In the genomic region with DNA sequence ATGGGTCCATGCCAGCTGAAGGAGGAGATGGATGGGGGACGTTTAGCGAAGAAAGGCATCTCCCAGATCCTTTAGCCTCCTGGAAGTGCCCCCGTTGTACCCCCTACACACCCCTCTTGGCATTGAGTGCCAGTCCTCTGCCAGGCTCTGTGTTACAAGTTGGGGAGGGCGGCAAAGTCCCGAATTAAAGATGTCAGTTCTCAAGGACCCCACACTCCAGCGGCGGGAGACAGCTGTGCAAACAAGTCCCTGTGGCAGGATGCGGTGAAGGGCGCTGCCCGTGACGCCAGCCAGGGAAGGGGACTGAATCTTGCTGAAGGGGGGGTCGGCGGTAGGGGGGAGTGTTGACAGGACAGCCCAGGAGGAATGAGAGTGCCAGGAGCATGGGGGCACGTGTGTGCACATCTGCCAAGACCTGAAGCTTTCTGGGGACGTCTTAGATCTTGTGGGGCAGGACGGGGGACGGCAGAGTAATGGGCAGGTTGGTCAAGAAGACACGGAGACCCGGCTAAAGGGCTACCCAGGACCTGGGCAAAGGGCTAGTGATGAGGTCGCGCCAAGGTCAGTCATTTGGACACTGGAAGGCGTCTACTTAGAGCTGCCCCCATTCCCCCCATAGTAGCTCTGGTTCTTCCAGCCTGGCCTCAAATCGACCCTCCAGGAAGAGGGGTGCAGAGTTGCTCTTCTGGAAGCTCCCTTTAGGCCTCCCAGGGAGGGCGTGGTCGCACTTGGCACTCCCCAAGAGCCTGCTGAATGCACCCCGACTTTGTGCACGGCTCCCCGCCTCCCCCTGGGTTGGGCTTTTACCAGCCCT, we compare ENCODE assay signal across 1 cellular context.
TF ChIP-seq lines count a peak whose summit lies in the region.

No MANE protein-coding gene starts in this region.

TF ChIP-seq in HEK293, 187 proteins besides CTCF, POLR2A, EP300 and RAD21 (continued from another document and continues in another):
- TF ChIP-seq, protein P1, sequence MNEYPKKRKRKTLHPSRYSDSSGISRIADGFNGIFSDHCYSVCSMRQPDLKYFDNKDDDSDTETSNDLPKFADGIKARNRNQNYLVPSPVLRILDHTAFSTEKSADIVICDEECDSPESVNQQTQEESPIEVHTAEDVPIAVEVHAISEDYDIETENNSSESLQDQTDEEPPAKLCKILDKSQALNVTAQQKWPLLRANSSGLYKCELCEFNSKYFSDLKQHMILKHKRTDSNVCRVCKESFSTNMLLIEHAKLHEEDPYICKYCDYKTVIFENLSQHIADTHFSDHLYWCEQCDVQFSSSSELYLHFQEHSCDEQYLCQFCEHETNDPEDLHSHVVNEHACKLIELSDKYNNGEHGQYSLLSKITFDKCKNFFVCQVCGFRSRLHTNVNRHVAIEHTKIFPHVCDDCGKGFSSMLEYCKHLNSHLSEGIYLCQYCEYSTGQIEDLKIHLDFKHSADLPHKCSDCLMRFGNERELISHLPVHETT (tag by site-specific recombination; IDR thresholded peaks at IDR 0.05), result no peak
- TF ChIP-seq KLF16 (tag by site-specific recombination; IDR thresholded peaks at IDR 0.05) (0 out of 2 replicates have a peak, but pooled peaks have one; percentile 15), ZNF514 (tag by site-specific recombination; IDR thresholded peaks at IDR 0.05) (no peak), OSR2 (tag by site-specific recombination; IDR thresholded peaks at IDR 0.05) (no peak), ZNF211 (tag by site-specific recombination; IDR thresholded peaks at IDR 0.05; ENCODE audit: low read depth) (no peak), SCRT2 (tag by site-specific recombination; IDR thresholded peaks at IDR 0.05) (peak; percentile 98), ZNF391 (tag by site-specific recombination; IDR thresholded peaks at IDR 0.05; ENCODE audit: borderline replicate concordance, low read depth) (no peak), ZNF311 (tag by site-specific recombination; IDR thresholded peaks at IDR 0.05; ENCODE audit: borderline replicate concordance) (no peak), ZNF214 (tag by site-specific recombination; IDR thresholded peaks at IDR 0.05; ENCODE audit: borderline replicate concordance) (no peak), ZNF174 (tag by site-specific recombination; IDR thresholded peaks at IDR 0.05) (no peak), ZNF132 (tag by site-specific recombination; IDR thresholded peaks at IDR 0.05; ENCODE audit: borderline replicate concordance) (no peak), ZNF223 (tag by site-specific recombination; IDR thresholded peaks at IDR 0.05) (no peak), KLF7 (tag by site-specific recombination; IDR thresholded peaks at IDR 0.05; ENCODE audit: borderline replicate concordance) (peak; percentile 33; the same call in 1 of the 2 replicates), ZNF707 (tag by site-specific recombination; IDR thresholded peaks at IDR 0.05) (no peak), HOXD13 (CRISPR knock-in tag; IDR thresholded peaks at IDR 0.05; ENCODE audit: borderline replicate concordance) (no peak), ZNF140 (tag by site-specific recombination; IDR thresholded peaks at IDR 0.05) (no peak), ZNF585B (tag by site-specific recombination; IDR thresholded peaks at IDR 0.05) (no peak), ZNF335 (tag by site-specific recombination; conservative IDR thresholded peaks at IDR 0.05) (peak; percentile 68; the same call in 1 of the 2 replicates), ZNF549 (tag by site-specific recombination; IDR thresholded peaks at IDR 0.05) (no peak), ZNF521 (tag by site-specific recombination; IDR thresholded peaks at IDR 0.05) (no peak), ZBTB1 (tag by site-specific recombination; IDR thresholded peaks at IDR 0.05) (no peak), ZNF510 (tag by site-specific recombination; IDR thresholded peaks at IDR 0.05; ENCODE audit: insufficient replicate concordance) (no peak), MYNN (tag by site-specific recombination; IDR thresholded peaks at IDR 0.05; ENCODE audit: borderline replicate concordance) (no peak), REPIN1 (tag by site-specific recombination; IDR thresholded peaks at IDR 0.05; ENCODE audit: low read depth) (no peak), ZNF146 (tag by site-specific recombination; IDR thresholded peaks at IDR 0.05) (no peak), ZFP37 (tag by site-specific recombination; IDR thresholded peaks at IDR 0.05) (no peak), HOXA7 (CRISPR knock-in tag; IDR thresholded peaks at IDR 0.05; ENCODE audit: borderline replicate concordance) (no peak), ZNF600 (tag by site-specific recombination; IDR thresholded peaks at IDR 0.05) (no peak), ZBTB17 (tag by site-specific recombination; IDR thresholded peaks at IDR 0.05) (0 out of 2 replicates have a peak, but pooled peaks have one; percentile 3), YY2 (tag by site-specific recombination; IDR thresholded peaks at IDR 0.05) (no peak), OVOL3 (tag by site-specific recombination; IDR thresholded peaks at IDR 0.05) (no peak), ZNF777 (tag by site-specific recombination; IDR thresholded peaks at IDR 0.05; ENCODE audit: borderline replicate concordance) (no peak; the same call in 1 of the 2 replicates), ZNF621 (tag by site-specific recombination; IDR thresholded peaks at IDR 0.05) (no peak), ZNF37A (tag by site-specific recombination; IDR thresholded peaks at IDR 0.05) (no peak), ZNF394 (tag by site-specific recombination; IDR thresholded peaks at IDR 0.05; ENCODE audit: borderline replicate concordance) (no peak), BCL11A (tag by site-specific recombination; IDR thresholded peaks at IDR 0.05; ENCODE audit: low read depth) (peak; percentile 62), ZNF626 (tag by site-specific recombination; IDR thresholded peaks at IDR 0.05) (no peak), KLF8 (tag by site-specific recombination; IDR thresholded peaks at IDR 0.05) (no peak), ZNF341 (tag by site-specific recombination; IDR thresholded peaks at IDR 0.05; ENCODE audit: low read depth) (peak; percentile 93), SETDB1 (IDR thresholded peaks at IDR 0.05; ENCODE audit: insufficient read length, low read length) (no peak), ZNF2 (tag by site-specific recombination; IDR thresholded peaks at IDR 0.05) (no peak), FEZF1 (tag by site-specific recombination; IDR thresholded peaks at IDR 0.05) (no peak; the same call in 1 of the 2 replicates), SP3 (tag by site-specific recombination; IDR thresholded peaks at IDR 0.05) (no peak), ZNF596 (tag by site-specific recombination; IDR thresholded peaks at IDR 0.05) (no peak)
- TF ChIP-seq, protein P2, sequence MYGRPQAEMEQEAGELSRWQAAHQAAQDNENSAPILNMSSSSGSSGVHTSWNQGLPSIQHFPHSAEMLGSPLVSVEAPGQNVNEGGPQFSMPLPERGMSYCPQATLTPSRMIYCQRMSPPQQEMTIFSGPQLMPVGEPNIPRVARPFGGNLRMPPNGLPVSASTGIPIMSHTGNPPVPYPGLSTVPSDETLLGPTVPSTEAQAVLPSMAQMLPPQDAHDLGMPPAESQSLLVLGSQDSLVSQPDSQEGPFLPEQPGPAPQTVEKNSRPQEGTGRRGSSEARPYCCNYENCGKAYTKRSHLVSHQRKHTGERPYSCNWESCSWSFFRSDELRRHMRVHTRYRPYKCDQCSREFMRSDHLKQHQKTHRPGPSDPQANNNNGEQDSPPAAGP (tag by site-specific recombination; IDR thresholded peaks at IDR 0.05), result peak; percentile 56; the same call in 1 of the 2 replicates
- TF ChIP-seq, protein P3, sequence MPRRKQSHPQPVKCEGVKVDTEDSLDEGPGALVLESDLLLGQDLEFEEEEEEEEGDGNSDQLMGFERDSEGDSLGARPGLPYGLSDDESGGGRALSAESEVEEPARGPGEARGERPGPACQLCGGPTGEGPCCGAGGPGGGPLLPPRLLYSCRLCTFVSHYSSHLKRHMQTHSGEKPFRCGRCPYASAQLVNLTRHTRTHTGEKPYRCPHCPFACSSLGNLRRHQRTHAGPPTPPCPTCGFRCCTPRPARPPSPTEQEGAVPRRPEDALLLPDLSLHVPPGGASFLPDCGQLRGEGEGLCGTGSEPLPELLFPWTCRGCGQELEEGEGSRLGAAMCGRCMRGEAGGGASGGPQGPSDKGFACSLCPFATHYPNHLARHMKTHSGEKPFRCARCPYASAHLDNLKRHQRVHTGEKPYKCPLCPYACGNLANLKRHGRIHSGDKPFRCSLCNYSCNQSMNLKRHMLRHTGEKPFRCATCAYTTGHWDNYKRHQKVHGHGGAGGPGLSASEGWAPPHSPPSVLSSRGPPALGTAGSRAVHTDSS (tag by site-specific recombination; IDR thresholded peaks at IDR 0.05), result no peak
- TF ChIP-seq, protein P4, sequence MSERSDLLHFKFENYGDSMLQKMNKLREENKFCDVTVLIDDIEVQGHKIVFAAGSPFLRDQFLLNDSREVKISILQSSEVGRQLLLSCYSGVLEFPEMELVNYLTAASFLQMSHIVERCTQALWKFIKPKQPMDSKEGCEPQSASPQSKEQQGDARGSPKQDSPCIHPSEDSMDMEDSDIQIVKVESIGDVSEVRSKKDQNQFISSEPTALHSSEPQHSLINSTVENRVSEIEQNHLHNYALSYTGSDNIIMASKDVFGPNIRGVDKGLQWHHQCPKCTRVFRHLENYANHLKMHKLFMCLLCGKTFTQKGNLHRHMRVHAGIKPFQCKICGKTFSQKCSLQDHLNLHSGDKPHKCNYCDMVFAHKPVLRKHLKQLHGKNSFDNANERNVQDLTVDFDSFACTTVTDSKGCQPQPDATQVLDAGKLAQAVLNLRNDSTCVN (tag by site-specific recombination; optimal IDR thresholded peaks at IDR 0.05), result no peak
- TF ChIP-seq, protein P5, sequence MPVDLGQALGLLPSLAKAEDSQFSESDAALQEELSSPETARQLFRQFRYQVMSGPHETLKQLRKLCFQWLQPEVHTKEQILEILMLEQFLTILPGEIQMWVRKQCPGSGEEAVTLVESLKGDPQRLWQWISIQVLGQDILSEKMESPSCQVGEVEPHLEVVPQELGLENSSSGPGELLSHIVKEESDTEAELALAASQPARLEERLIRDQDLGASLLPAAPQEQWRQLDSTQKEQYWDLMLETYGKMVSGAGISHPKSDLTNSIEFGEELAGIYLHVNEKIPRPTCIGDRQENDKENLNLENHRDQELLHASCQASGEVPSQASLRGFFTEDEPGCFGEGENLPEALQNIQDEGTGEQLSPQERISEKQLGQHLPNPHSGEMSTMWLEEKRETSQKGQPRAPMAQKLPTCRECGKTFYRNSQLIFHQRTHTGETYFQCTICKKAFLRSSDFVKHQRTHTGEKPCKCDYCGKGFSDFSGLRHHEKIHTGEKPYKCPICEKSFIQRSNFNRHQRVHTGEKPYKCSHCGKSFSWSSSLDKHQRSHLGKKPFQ (tag by site-specific recombination; IDR thresholded peaks at IDR 0.05), result no peak
- TF ChIP-seq, protein P6, sequence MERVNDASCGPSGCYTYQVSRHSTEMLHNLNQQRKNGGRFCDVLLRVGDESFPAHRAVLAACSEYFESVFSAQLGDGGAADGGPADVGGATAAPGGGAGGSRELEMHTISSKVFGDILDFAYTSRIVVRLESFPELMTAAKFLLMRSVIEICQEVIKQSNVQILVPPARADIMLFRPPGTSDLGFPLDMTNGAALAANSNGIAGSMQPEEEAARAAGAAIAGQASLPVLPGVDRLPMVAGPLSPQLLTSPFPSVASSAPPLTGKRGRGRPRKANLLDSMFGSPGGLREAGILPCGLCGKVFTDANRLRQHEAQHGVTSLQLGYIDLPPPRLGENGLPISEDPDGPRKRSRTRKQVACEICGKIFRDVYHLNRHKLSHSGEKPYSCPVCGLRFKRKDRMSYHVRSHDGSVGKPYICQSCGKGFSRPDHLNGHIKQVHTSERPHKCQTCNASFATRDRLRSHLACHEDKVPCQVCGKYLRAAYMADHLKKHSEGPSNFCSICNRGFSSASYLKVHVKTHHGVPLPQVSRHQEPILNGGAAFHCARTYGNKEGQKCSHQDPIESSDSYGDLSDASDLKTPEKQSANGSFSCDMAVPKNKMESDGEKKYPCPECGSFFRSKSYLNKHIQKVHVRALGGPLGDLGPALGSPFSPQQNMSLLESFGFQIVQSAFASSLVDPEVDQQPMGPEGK (tag by site-specific recombination; IDR thresholded peaks at IDR 0.05), result peak; percentile 82
- TF ChIP-seq, protein P7, sequence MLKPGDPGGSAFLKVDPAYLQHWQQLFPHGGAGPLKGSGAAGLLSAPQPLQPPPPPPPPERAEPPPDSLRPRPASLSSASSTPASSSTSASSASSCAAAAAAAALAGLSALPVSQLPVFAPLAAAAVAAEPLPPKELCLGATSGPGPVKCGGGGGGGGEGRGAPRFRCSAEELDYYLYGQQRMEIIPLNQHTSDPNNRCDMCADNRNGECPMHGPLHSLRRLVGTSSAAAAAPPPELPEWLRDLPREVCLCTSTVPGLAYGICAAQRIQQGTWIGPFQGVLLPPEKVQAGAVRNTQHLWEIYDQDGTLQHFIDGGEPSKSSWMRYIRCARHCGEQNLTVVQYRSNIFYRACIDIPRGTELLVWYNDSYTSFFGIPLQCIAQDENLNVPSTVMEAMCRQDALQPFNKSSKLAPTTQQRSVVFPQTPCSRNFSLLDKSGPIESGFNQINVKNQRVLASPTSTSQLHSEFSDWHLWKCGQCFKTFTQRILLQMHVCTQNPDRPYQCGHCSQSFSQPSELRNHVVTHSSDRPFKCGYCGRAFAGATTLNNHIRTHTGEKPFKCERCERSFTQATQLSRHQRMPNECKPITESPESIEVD (tag by site-specific recombination; IDR thresholded peaks at IDR 0.05), result no peak
- TF ChIP-seq, protein P8, sequence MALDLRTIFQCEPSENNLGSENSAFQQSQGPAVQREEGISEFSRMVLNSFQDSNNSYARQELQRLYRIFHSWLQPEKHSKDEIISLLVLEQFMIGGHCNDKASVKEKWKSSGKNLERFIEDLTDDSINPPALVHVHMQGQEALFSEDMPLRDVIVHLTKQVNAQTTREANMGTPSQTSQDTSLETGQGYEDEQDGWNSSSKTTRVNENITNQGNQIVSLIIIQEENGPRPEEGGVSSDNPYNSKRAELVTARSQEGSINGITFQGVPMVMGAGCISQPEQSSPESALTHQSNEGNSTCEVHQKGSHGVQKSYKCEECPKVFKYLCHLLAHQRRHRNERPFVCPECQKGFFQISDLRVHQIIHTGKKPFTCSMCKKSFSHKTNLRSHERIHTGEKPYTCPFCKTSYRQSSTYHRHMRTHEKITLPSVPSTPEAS (tag by site-specific recombination; IDR thresholded peaks at IDR 0.05), result no peak
- TF ChIP-seq, protein P9, sequence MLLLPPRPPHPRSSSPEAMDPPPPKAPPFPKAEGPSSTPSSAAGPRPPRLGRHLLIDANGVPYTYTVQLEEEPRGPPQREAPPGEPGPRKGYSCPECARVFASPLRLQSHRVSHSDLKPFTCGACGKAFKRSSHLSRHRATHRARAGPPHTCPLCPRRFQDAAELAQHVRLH (tag by site-specific recombination; IDR thresholded peaks at IDR 0.05), result no peak
